8 cellular contexts compared by ENCODE assay signal in genomic region chr4:77074961-77075855, GRCh38. TPM values are rescaled to one million over a fixed set of nuclear protein-coding genes. Genes with fewer than 3 reads are reported as not detected.
DNase-seq lines count a peak whose midpoint lies in the region; ATAC-seq and TF ChIP-seq lines count a peak whose summit lies in the region.

No MANE protein-coding gene starts in this region.

- H3K36me3 ChIP-seq in BE2C (no peaks in the 10 kb centered on the region), psoas muscle (ENCODE audit: insufficient read depth in 1 of 2, low read depth in 1 of 2) (no peaks in the 10 kb centered on the region)

- peak overlapping the region; percentile 100 for H3K27ac Mint-ChIP-seq in activated naive CD8-positive, alpha-beta T cell

- intact Hi-C loops in left cardiac atrium (cut with DNase I) (no loop called here), psoas muscle (cut with DNase I) (loop anchor here in 1 of 2 donors (5.0 kb wide), 1 partner anchor 82 kb away; the partner anchor contains the start of gene CCNG2)

- peaks cover 49% of the 10 kb centered on the region for H3K4me1 Mint-ChIP-seq in activated naive CD8-positive, alpha-beta T cell (ENCODE audit: low read depth)

- ATAC-seq in GM19372 (IDR thresholded peaks at IDR 0.05; ENCODE audit: low read depth, unreplicated experiment) (peak; percentile 49), HG03521 (IDR thresholded peaks at IDR 0.05; ENCODE audit: unreplicated experiment) (peak; percentile 56), left cardiac atrium (peak; percentile 83 to 86), psoas muscle (peak; percentile 62 to 69 (median 66))

- H3K27me3 ChIP-seq in BE2C (no peaks in the 10 kb centered on the region), psoas muscle (ENCODE audit: insufficient read depth in 3 of 3, low read length in 2 of 3) (no peaks in the 10 kb centered on the region)

- peak overlapping the region; percentile 97 for H3K4me3 Mint-ChIP-seq in activated naive CD8-positive, alpha-beta T cell

- H3K9me3 Mint-ChIP-seq in activated naive CD8-positive, alpha-beta T cell (ENCODE audit: low read depth), result no peaks in the 10 kb centered on the region

- no peak for TF ChIP-seq CTCF in BE2C (IDR thresholded peaks at IDR 0.05; ENCODE audit: low read depth, low read length)
- TF ChIP-seq CTCF in psoas muscle (IDR thresholded peaks at IDR 0.05), result no peak

- H3K27ac ChIP-seq in psoas muscle, result peak overlapping the region; percentile 95

- no peaks in the 10 kb centered on the region for H3K9me3 ChIP-seq in BE2C
- no peaks in the 10 kb centered on the region for H3K9me3 ChIP-seq in psoas muscle

- peaks cover 2% of the 10 kb centered on the region for H3K36me3 Mint-ChIP-seq in activated naive CD8-positive, alpha-beta T cell

- H3K4me1 ChIP-seq in BE2C, result no peaks in the 10 kb centered on the region
- H3K4me1 ChIP-seq in psoas muscle, result peaks cover 40% of the 10 kb centered on the region

- 0 to 1% (median 0%) methylated on average over 71 to 89 of the region's 90 CpGs for WGBS in psoas muscle, 3 donors

- DNase-seq in BE2C (peak; percentile 74), SKM-1 treated with dmso at 0.1 percent for 144 hours (lab: John Stamatoyannopoulos, UW; ENCODE audit: unreplicated experiment) (peak; percentile 88), left cardiac atrium (peak; percentile 85), psoas muscle (peak; percentile 81 to 86), ureter (ENCODE audit: low spot score) (peak; percentile 79)

- H3K27me3 Mint-ChIP-seq in activated naive CD8-positive, alpha-beta T cell, result no peaks in the 10 kb centered on the region

- H3K4me3 ChIP-seq in BE2C (ENCODE audit: low read depth, low read length) (peak overlapping the region; percentile 88), psoas muscle (peak overlapping the region; percentile 90)

RNA-seq across cellular contexts. Expression of gene CCNI, which starts 0.6 kb away (rescaled TPM):
- 98.0 TPM for polyA plus RNA-seq in BE2C (2012; ENCODE audit: insufficient read depth, insufficient read length, low read depth)
- total RNA-seq in left cardiac atrium, result 100 to 1,000 TPM; 255 to 307 TPM
- total RNA-seq in psoas muscle, result 100 to 1,000 TPM; 147 to 182 (median 159) TPM
- polyA plus RNA-seq in psoas muscle, result 100 to 1,000 TPM in 1 of 3 donors, 10 to 100 TPM in 2; 82.1 to 122 (median 98.6) TPM
- 238 TPM for total RNA-seq in ureter

Comparison
In these comparisons a context has a peak if more than half of its experiments do, and no peak if none do; other contexts are left out.
1. Peak in every context shown above with its lines: DNase-seq, ATAC-seq, H3K4me3 ChIP-seq and H3K27ac ChIP-seq.